ENCODE assay signal across 1 cellular context in genomic region chr12:72273851-72274284, GRCh38.
TF ChIP-seq lines count a peak whose summit lies in the region.

No MANE protein-coding gene starts in this region.

TF ChIP-seq in H1, 55 proteins besides CTCF, POLR2A, EP300 and RAD21:
- TF ChIP-seq SIRT6 (IDR thresholded peaks at IDR 0.05; ENCODE audit: low read length) (no peak), EZH2 (IDR thresholded peaks at IDR 0.05; ENCODE audit: low read depth, low read length, severe bottlenecking) (peak; percentile 46)
